8 cellular contexts compared by ENCODE assay signal in genomic region chr10:75234017-75234682, GRCh38. TPM values are rescaled to one million over a fixed set of nuclear protein-coding genes. Genes with fewer than 3 reads are reported as not detected.
DNase-seq lines count a peak whose midpoint lies in the region; ATAC-seq and TF ChIP-seq lines count a peak whose summit lies in the region.

No MANE protein-coding gene starts in this region.

- DNase-seq in DMS53 treated with DMSO at 0.1 percent for 48 hours (lab: John Stamatoyannopoulos, UW; ENCODE audit: unreplicated experiment) (peak; percentile 77), GM23248 (peak; percentile 96), LNCaP clone FGC (ENCODE audit: low read depth) (peak; percentile 73), SJSA1 (ENCODE audit: low read depth in 1 of 2, low spot score in 2 of 2) (peak; percentile 32 to 91), germinal center (ENCODE audit: low spot score) (peak; percentile 99), omental fat pad (ENCODE audit: low spot score) (peak; percentile 81), testis (peak; percentile 96)
- peak; percentile 96 for DNase-seq in activated naive CD4-positive, alpha-beta T cell treated with anti-CD3 and anti-CD28 coated beads, Interleukin-2, amount 50 U/mL, for 16 hours

- no peaks in the 10 kb centered on the region; the same call in 1 of the 2 replicates for H4K20me1 ChIP-seq in GM23248 (ENCODE audit: insufficient read depth)

- H3K4me3 ChIP-seq in GM23248 (peak overlapping the region; percentile 71), LNCaP clone FGC (ENCODE audit: low read depth, low read length) (peak overlapping the region; percentile 79), SJSA1 (peak overlapping the region; percentile 50), testis (peak overlapping the region; percentile 63 to 77)

- H3K9ac ChIP-seq in GM23248, result peak overlapping the region; percentile 54

- ATAC-seq in omental fat pad (ENCODE audit: low FRiP score), result peak; percentile 86

- H3K9me3 ChIP-seq in GM23248 (ENCODE audit: low read depth) (no peaks in the 10 kb centered on the region), SJSA1 (replicated peaks) (no peaks in the 10 kb centered on the region; the same call in 1 of the 2 replicates), testis (no peaks in the 10 kb centered on the region)

- intact Hi-C loops in testis (cut with DNase I; ENCODE audit: low total_unique reads), result loop anchor here (10.0 kb wide), 2 partner anchors 129 to 989 kb away; a partner anchor contains a TSS

- peak overlapping the region; percentile 65 for H3K4me2 ChIP-seq in GM23248 (ENCODE audit: unreplicated experiment)

- 16 to 54% methylated on average over 21 to 48 of the region's 48 CpGs for WGBS in GM23248 (ENCODE audit: low coverage in 1 of 2, low lambda C conversion rate in 2 of 2, missing lambda C conversion rate in 2 of 2), 2 experiments
- 3 to 7% methylated on average over 19 to 48 of the region's 48 CpGs for WGBS in testis, 2 donors

- no peak for TF ChIP-seq POLR2A in testis (IDR thresholded peaks at IDR 0.05)

- H3K36me3 ChIP-seq in GM23248 (ENCODE audit: low read depth) (peaks cover 24% of the 10 kb centered on the region), SJSA1 (peaks cover 51% of the 10 kb centered on the region), testis (ENCODE audit: low read depth, missing control alignments) (no peaks in the 10 kb centered on the region)

- H3K79me2 ChIP-seq in GM23248 (ENCODE audit: insufficient read depth), result peaks cover 21% of the 10 kb centered on the region

- H3K27ac ChIP-seq in GM23248 (peak overlapping the region; percentile 19), SJSA1 (no peak overlapping the region), testis (peak overlapping the region; percentile 19 to 85)

- peak overlapping the region; percentile 81 for H2AFZ ChIP-seq in GM23248

- no peaks in the 10 kb centered on the region for H3K9me2 ChIP-seq in GM23248 (ENCODE audit: insufficient read depth)

- peaks cover 43% of the 10 kb centered on the region for H3F3A ChIP-seq in GM23248 (ENCODE audit: insufficient read depth)

- in situ Hi-C loops in GM23248 (cut with MboI), result loop anchor here (5.0 to 25.0 kb wide), 2 partner anchors 47 to 972 kb away; no protein-coding TSS in a partner anchor

- peaks cover 18% of the 10 kb centered on the region for H3K4me1 ChIP-seq in GM23248 (ENCODE audit: insufficient read depth)
- peaks cover 28% of the 10 kb centered on the region for H3K4me1 ChIP-seq in SJSA1 (replicated peaks)
- H3K4me1 ChIP-seq in testis, result peaks cover 4% of the 10 kb centered on the region

- no peak for TF ChIP-seq CTCF in LNCaP clone FGC (IDR thresholded peaks at IDR 0.05; ENCODE audit: control insufficient read depth, extremely low read depth, insufficient read depth)
- TF ChIP-seq CTCF in omental fat pad (IDR thresholded peaks at IDR 0.05), result no peak
- no peak for TF ChIP-seq CTCF in testis (IDR thresholded peaks at IDR 0.05)

- no peaks in the 10 kb centered on the region for H3K27me3 ChIP-seq in GM23248 (replicated peaks; ENCODE audit: insufficient read depth)
- H3K27me3 ChIP-seq in SJSA1 (replicated peaks), result no peaks in the 10 kb centered on the region
- H3K27me3 ChIP-seq in testis, result no peaks in the 10 kb centered on the region

RNA-seq across cellular contexts. Expression of gene COMTD1, which starts 1.6 kb away (rescaled TPM):
- 12.6 and 38.3 TPM in 2 replicates for total RNA-seq in GM23248 (2014; rRNA removed; shearing (Covaris generic))
- polyA plus RNA-seq in GM23248 (2016; fragmentation: Nextera tagmentation; extraction: Ambion mirVana), result 8.8 and 9.3 TPM in 2 replicates
- 8.8 and 19.7 TPM in 2 replicates for total RNA-seq in SJSA1 (2014; rRNA removed; shearing (Covaris generic))
- total RNA-seq in omental fat pad, result 10 to 100 TPM; 16.1 to 30.6 (median 24.3) TPM
- total RNA-seq in testis, result 10 to 100 TPM; 18.8 to 22.8 TPM
- polyA plus RNA-seq in testis (ENCODE audit: insufficient read depth, low read depth, low replicate concordance), result 8.1 TPM

RNA-seq across cellular contexts. Expression of gene VDAC2, which starts 23.6 kb away (rescaled TPM):
- 145 and 147 TPM in 2 replicates for total RNA-seq in GM23248 (2014; rRNA removed; shearing (Covaris generic))
- polyA plus RNA-seq in GM23248 (2016; fragmentation: Nextera tagmentation; extraction: Ambion mirVana) (259 and 268 TPM in 2 replicates), testis (ENCODE audit: insufficient read depth, low read depth, low replicate concordance) (234 TPM)
- 223 and 224 TPM in 2 replicates for total RNA-seq in SJSA1 (2014; rRNA removed; shearing (Covaris generic))
- total RNA-seq in omental fat pad (100 to 1,000 TPM; 111 to 143 (median 131) TPM), testis (100 to 1,000 TPM; 105 to 111 TPM)
